ENCODE assay signal across 9 cellular contexts in the genomic region with DNA sequence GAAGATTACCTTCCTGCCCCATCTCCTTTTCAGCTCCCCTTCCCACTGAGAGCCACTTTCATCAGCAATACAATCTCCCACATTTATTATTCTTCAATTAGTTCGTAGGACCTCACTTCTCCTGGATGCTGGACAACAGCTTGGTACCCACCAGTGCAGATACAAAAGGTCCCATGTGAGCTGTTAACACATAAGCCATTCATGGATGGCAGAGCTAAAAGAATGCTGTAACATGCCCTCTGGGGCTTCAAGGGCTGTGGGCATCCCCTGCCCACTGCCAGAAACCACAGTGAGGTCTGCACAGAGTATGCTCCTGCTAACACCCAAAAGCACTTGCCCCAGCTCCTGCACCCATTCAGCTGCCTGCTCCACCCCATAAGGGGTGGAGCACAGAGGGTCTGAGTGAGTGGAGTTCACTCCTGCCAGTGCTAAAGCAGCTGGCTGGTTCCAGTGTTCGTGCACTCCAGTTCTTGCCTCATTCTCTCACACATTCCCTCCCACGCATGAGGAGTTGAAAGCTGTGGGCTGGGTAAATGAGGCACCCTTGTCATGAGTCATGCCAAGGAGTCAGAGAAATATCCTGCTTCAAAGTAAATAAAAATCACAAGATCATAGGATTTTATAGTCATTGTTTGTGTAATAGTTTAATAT.
DNase-seq lines count a peak whose midpoint lies in the region; ATAC-seq and TF ChIP-seq lines count a peak whose summit lies in the region.
"Had no signal": no experiment of that assay in that cellular context is flagged by ENCODE, and none has a peak within 500 bp of the region (broad histone marks: within the 10 kb centered on the region; RNA-seq: fewer than 3 reads in every experiment).

No MANE protein-coding gene starts in this region.

- H3K36me3 ChIP-seq in uterus (no peaks in the 10 kb centered on the region), SK-N-SH (replicated peaks in 1 of 2; ENCODE audit: control insufficient read depth in 1 of 2, insufficient read depth in 2 of 2, low read length in 1 of 2) (no peaks in the 10 kb centered on the region)
- H3K36me3 ChIP-seq: upper lobe of left lung had no signal

- H3K4me1 ChIP-seq in uterus (no peaks in the 10 kb centered on the region), SK-N-SH (ENCODE audit: control insufficient read depth in 1 of 2, insufficient read depth in 2 of 2, low read depth in 1 of 2, low read length in 1 of 2) (no peaks in the 10 kb centered on the region; a peak in 1 of 4 replicates)
- H3K4me1 ChIP-seq: upper lobe of left lung had no signal

- H3K27ac ChIP-seq in uterus: no peak overlapping the region
- no peak overlapping the region for H3K27ac ChIP-seq in SK-N-SH (ENCODE audit: low read depth in 2 of 2, low read length in 1 of 2)
- H3K27ac ChIP-seq: upper lobe of left lung had no signal

- H3K9me3 ChIP-seq in uterus (no peaks in the 10 kb centered on the region), SK-N-SH (no peaks in the 10 kb centered on the region)
- H3K9me3 ChIP-seq: upper lobe of left lung had no signal

- peak; percentile 79 for ATAC-seq in GM19351 (IDR thresholded peaks at IDR 0.05; ENCODE audit: unreplicated experiment)
- peak; percentile 75 for ATAC-seq in HG03025 (IDR thresholded peaks at IDR 0.05; ENCODE audit: low FRiP score, unreplicated experiment)

- TF ChIP-seq CTCF in nephron progenitor cell (IDR thresholded peaks at IDR 0.05) (no peak), uterus (IDR thresholded peaks at IDR 0.05) (no peak), SK-N-SH (IDR thresholded peaks at IDR 0.05) (no peak)

- TF ChIP-seq EP300 in SK-N-SH (IDR thresholded peaks at IDR 0.05; ENCODE audit: borderline replicate concordance in 1 of 2, low read depth in 1 of 2, low read length in 1 of 2): no peak

- no peak overlapping the region for H3K4me3 Mint-ChIP-seq in nephron progenitor cell

- H3K9me3 Mint-ChIP-seq in nephron progenitor cell: no peaks in the 10 kb centered on the region

- no peaks in the 10 kb centered on the region for H3K27me3 Mint-ChIP-seq in nephron progenitor cell (ENCODE audit: low read depth, poor library complexity)

- TF ChIP-seq POLR2A in uterus (IDR thresholded peaks at IDR 0.05): no peak

- no peaks in the 10 kb centered on the region; the same call in 1 of the 2 replicates for H3K9me2 ChIP-seq in SK-N-SH

- no peaks in the 10 kb centered on the region for H3F3A ChIP-seq in SK-N-SH (replicated peaks; ENCODE audit: insufficient read depth)

- no peak overlapping the region for H3K9ac ChIP-seq in SK-N-SH

- CTCF ChIA-PET in SK-N-SH (lab: Yijun Ruan, JAX): no interaction called here

- POLR2A ChIA-PET in SK-N-SH (lab: Yijun Ruan, JAX): no interaction called here

- H4K20me1 ChIP-seq in SK-N-SH (ENCODE audit: insufficient read depth): no peaks in the 10 kb centered on the region

- WGBS in SK-N-SH (ENCODE audit: low lambda C conversion rate): 46% methylated on average over 3 of the region's 3 CpGs

- TF ChIP-seq RAD21 in SK-N-SH (IDR thresholded peaks at IDR 0.05; ENCODE audit: low read length): no peak

- H3K79me2 ChIP-seq in SK-N-SH (ENCODE audit: insufficient read depth): no peaks in the 10 kb centered on the region

- DNase-seq in SW480 (ENCODE audit: low spot score) (peak; percentile 80), nephron progenitor cell (no peak), uterus (no peak), GDM1 (lab: John Stamatoyannopoulos, UW) (no peak), SK-N-SH (no peak), SHP77 (lab: John Stamatoyannopoulos, UW) (no peak)
- DNase-seq: upper lobe of left lung had no signal

- H2AFZ ChIP-seq in SK-N-SH (ENCODE audit: low read depth): no peak overlapping the region

- H3K36me3 Mint-ChIP-seq in nephron progenitor cell (ENCODE audit: low read depth): no peaks in the 10 kb centered on the region

- no peaks in the 10 kb centered on the region for H3K4me1 Mint-ChIP-seq in nephron progenitor cell

- H3K4me3 ChIP-seq in uterus (no peak overlapping the region), SK-N-SH (ENCODE audit: low read depth in 2 of 2, low read length in 1 of 2) (no peak overlapping the region)
- H3K4me3 ChIP-seq: upper lobe of left lung had no signal

- intact Hi-C loops in uterus (cut with DNase I; ENCODE audit: low total_unique reads): no loop called here

- H3K4me2 ChIP-seq in SK-N-SH: no peak overlapping the region

- no peaks in the 10 kb centered on the region for H3K27me3 ChIP-seq in uterus
- no peaks in the 10 kb centered on the region for H3K27me3 ChIP-seq in SK-N-SH (ENCODE audit: insufficient read depth)
- H3K27me3 ChIP-seq: upper lobe of left lung had no signal

- H3K27ac Mint-ChIP-seq in nephron progenitor cell: peak overlapping the region; percentile 66

TF ChIP-seq in SK-N-SH, 30 proteins besides CTCF, POLR2A, EP300 and RAD21:
- TF ChIP-seq TCF12 (IDR thresholded peaks at IDR 0.05): no peak
- no peak for TF ChIP-seq FOSL2 (IDR thresholded peaks at IDR 0.05; ENCODE audit: borderline replicate concordance, low read depth)
- TF ChIP-seq PBX3 (IDR thresholded peaks at IDR 0.05): no peak
- no peak for TF ChIP-seq YY1 (IDR thresholded peaks at IDR 0.05; ENCODE audit: low read depth)
- no peak for TF ChIP-seq MEF2A (IDR thresholded peaks at IDR 0.05; ENCODE audit: borderline replicate concordance, low read depth)
TF ChIP-seq in SK-N-SH: peak in this region for 0.
